ENCODE assay signal across 4 cellular contexts in genomic region chr10:105742923-105743322, GRCh38.
"Had no signal": no experiment of that assay in that cellular context is flagged by ENCODE, and none has a peak within 500 bp of the region (broad histone marks: within the 10 kb centered on the region; RNA-seq: fewer than 3 reads in every experiment).

No MANE protein-coding gene starts in this region.

- DNase-seq: H9, HCEC 1CT, IMR-90 had no signal

- H3K4me3 ChIP-seq: GM23338 had no signal

- ATAC-seq: GM23338 had no signal
